In genomic region chr5:74063821-74064598, GRCh38 we compare ENCODE assay signal across 12 cellular contexts.
DNase-seq lines count a peak whose midpoint lies in the region; ATAC-seq, FAIRE-seq and TF ChIP-seq lines count a peak whose summit lies in the region.
"Had no signal": no experiment of that assay in that cellular context is flagged by ENCODE, and none has a peak within 500 bp of the region (broad histone marks: within the 10 kb centered on the region; RNA-seq: fewer than 3 reads in every experiment).

No MANE protein-coding gene starts in this region.

- no peak overlapping the region for H3K4me3 ChIP-seq in endothelial cell of umbilical vein (replicated peaks in 1 of 3; ENCODE audit: insufficient read depth in 1 of 3, low read depth in 1 of 3, low read length in 3 of 3)
- H3K4me3 ChIP-seq in trophoblast cell (ENCODE audit: low read depth, low read length): no peak overlapping the region
- no peak overlapping the region for H3K4me3 ChIP-seq in gastroesophageal sphincter
- no peak overlapping the region for H3K4me3 ChIP-seq in ovary
- H3K4me3 ChIP-seq: lung had no signal

- intact Hi-C loops in endothelial cell of umbilical vein (cut with micrococcal nuclease): no loop called here
- intact Hi-C loops in ovary (cut with DNase I): no loop called here

- H3K4me2 ChIP-seq in endothelial cell of umbilical vein (ENCODE audit: insufficient read depth, low read length) (peak overlapping the region; percentile 2), trophoblast cell (ENCODE audit: low read length) (no peak overlapping the region)

- H2BK120ac ChIP-seq in trophoblast cell (ENCODE audit: insufficient read depth, low read length, poor library complexity): no peak overlapping the region

- BruUV-seq in endothelial cell of umbilical vein (replicated peaks; lab: Mats Ljungman, UMichigan): no TSS peak

- no peak overlapping the region for H4K91ac ChIP-seq in trophoblast cell (ENCODE audit: low read depth, low read length)

- H3K4me1 ChIP-seq in endothelial cell of umbilical vein (ENCODE audit: control insufficient read depth, extremely low read depth, insufficient read depth, low read length): peaks cover 9% of the 10 kb centered on the region
- no peaks in the 10 kb centered on the region for H3K4me1 ChIP-seq in trophoblast cell (ENCODE audit: control insufficient read depth in 1 of 2, insufficient read depth in 2 of 2, low read length in 2 of 2)
- no peaks in the 10 kb centered on the region for H3K4me1 ChIP-seq in gastroesophageal sphincter
- peaks cover 15% of the 10 kb centered on the region for H3K4me1 ChIP-seq in ovary (ENCODE audit: insufficient read depth)

- CTCF ChIA-PET in endothelial cell of umbilical vein (lab: Charles Lee): interaction anchor here (0.8 to 1.4 kb wide), 2 partner anchors 9 to 19 kb away, joined by 3 to 4 read pairs; no protein-coding TSS in a partner anchor

- no peak for TF ChIP-seq EP300 in gastroesophageal sphincter (IDR thresholded peaks at IDR 0.05)
- no peak for TF ChIP-seq EP300 in ovary (IDR thresholded peaks at IDR 0.05)

- H3K14ac ChIP-seq in trophoblast cell (ENCODE audit: low read length): no peak overlapping the region

- H3K79me2 ChIP-seq in endothelial cell of umbilical vein (ENCODE audit: control insufficient read depth, insufficient read depth, low read length): no peaks in the 10 kb centered on the region
- H3K79me2 ChIP-seq in trophoblast cell (ENCODE audit: control insufficient read depth, insufficient read depth, low read length, poor library complexity): no peaks in the 10 kb centered on the region

- no peak for TF ChIP-seq CTCF in endothelial cell of umbilical vein (IDR thresholded peaks at IDR 0.05; ENCODE audit: extremely low read depth in 1 of 2, insufficient read depth in 1 of 2, low read depth in 1 of 2, low read length in 2 of 2)
- no peak for TF ChIP-seq CTCF in gastroesophageal sphincter (IDR thresholded peaks at IDR 0.05)
- no peak for TF ChIP-seq CTCF in GM13976 (IDR thresholded peaks at IDR 0.05; ENCODE audit: borderline replicate concordance, control extremely low read depth, extremely low read depth, insufficient read depth, missing control alignments)
- no peak for TF ChIP-seq CTCF in ovary (IDR thresholded peaks at IDR 0.05)

- dilution Hi-C loops in endothelial cell of umbilical vein (cut with MboI; ENCODE audit: extremely low pct_ligation_motif_present, low sequenced_read_pairs): no loop called here

- ATAC-seq in gastroesophageal sphincter: no peak
- ATAC-seq: sciatic nerve had no signal

- POLR2A ChIA-PET in endothelial cell of umbilical vein (lab: Charles Lee): no interaction called here

- H3K27me3 ChIP-seq in endothelial cell of umbilical vein (ENCODE audit: control insufficient read depth in 2 of 2, insufficient read depth in 2 of 2, low read length in 2 of 2): no peaks in the 10 kb centered on the region
- no peaks in the 10 kb centered on the region for H3K27me3 ChIP-seq in trophoblast cell (ENCODE audit: insufficient read depth, low read length)
- no peaks in the 10 kb centered on the region for H3K27me3 ChIP-seq in gastroesophageal sphincter
- no peaks in the 10 kb centered on the region for H3K27me3 ChIP-seq in ovary

- no peak overlapping the region for H2AK5ac ChIP-seq in trophoblast cell (ENCODE audit: low read length)

- no peak overlapping the region for H4K8ac ChIP-seq in trophoblast cell (ENCODE audit: low read depth, low read length)

- no peaks in the 10 kb centered on the region for H3K9me3 ChIP-seq in endothelial cell of umbilical vein (replicated peaks; ENCODE audit: control insufficient read depth, insufficient read depth, low read length)
- no peaks in the 10 kb centered on the region for H3K9me3 ChIP-seq in trophoblast cell (ENCODE audit: insufficient read depth, low read depth, low read length)
- no peaks in the 10 kb centered on the region for H3K9me3 ChIP-seq in gastroesophageal sphincter
- H3K9me3 ChIP-seq in ovary: no peaks in the 10 kb centered on the region

- peak; percentile 88 for FAIRE-seq in RCC 7860 (lab: Jason Lieb, UNC)
- FAIRE-seq in endothelial cell of umbilical vein (lab: Jason Lieb, UNC): no peak
- FAIRE-seq: G401.6 had no signal

- H2AFZ ChIP-seq in endothelial cell of umbilical vein (ENCODE audit: low read depth, low read length) (peak overlapping the region; percentile 40), trophoblast cell (ENCODE audit: insufficient read depth, low read length, poor library complexity) (no peak overlapping the region)

- no peaks in the 10 kb centered on the region for H3K9me1 ChIP-seq in endothelial cell of umbilical vein (replicated peaks; ENCODE audit: control insufficient read depth, extremely low read depth, insufficient read depth, low read length)

- H2BK5ac ChIP-seq in trophoblast cell (ENCODE audit: low read depth, low read length, poor library complexity): no peak overlapping the region

- H3K36me3 ChIP-seq in endothelial cell of umbilical vein (ENCODE audit: control insufficient read depth in 2 of 2, extremely low read depth in 1 of 2, insufficient read depth in 2 of 2, low read length in 2 of 2) (no peaks in the 10 kb centered on the region), trophoblast cell (ENCODE audit: control insufficient read depth in 1 of 2, insufficient read depth in 2 of 2, low read length in 2 of 2) (no peaks in the 10 kb centered on the region), gastroesophageal sphincter (no peaks in the 10 kb centered on the region), ovary (no peaks in the 10 kb centered on the region)

- in situ Hi-C loops in GM13976 (cut with MboI; ENCODE audit: low sequenced_read_pairs, unreplicated experiment): no loop called here

- H4K12ac ChIP-seq in trophoblast cell (ENCODE audit: low read depth, low read length): no peak overlapping the region

- H3K18ac ChIP-seq in trophoblast cell (ENCODE audit: low read length): no peak overlapping the region

- peaks cover 6% of the 10 kb centered on the region for H3K79me1 ChIP-seq in trophoblast cell (ENCODE audit: low read length)

- H3K27ac ChIP-seq in endothelial cell of umbilical vein (ENCODE audit: insufficient read depth, low read depth, low read length): no peak overlapping the region
- H3K27ac ChIP-seq in trophoblast cell (ENCODE audit: low read depth, low read length): no peak overlapping the region
- H3K27ac ChIP-seq in gastroesophageal sphincter: no peak overlapping the region
- no peak overlapping the region for H3K27ac ChIP-seq in caudate nucleus (ENCODE audit: low read depth, low read length)
- H3K27ac ChIP-seq in ovary: no peak overlapping the region

- H3K9ac ChIP-seq in endothelial cell of umbilical vein (replicated peaks; ENCODE audit: extremely low read depth, insufficient read depth, low read length) (no peak overlapping the region), trophoblast cell (ENCODE audit: low read length) (no peak overlapping the region)

- no peaks in the 10 kb centered on the region for H4K20me1 ChIP-seq in endothelial cell of umbilical vein (replicated peaks; ENCODE audit: control insufficient read depth, extremely low read depth, insufficient read depth, low read length)

- H2BK12ac ChIP-seq in trophoblast cell (ENCODE audit: low read length): no peak overlapping the region

- peak; percentile 91 for DNase-seq in H4 (ENCODE audit: low spot score)
- DNase-seq in RCC 7860 (ENCODE audit: low spot score): peak; percentile 83
- DNase-seq in endothelial cell of umbilical vein (ENCODE audit: low read depth, low spot score): peak; percentile 26
- peak; percentile 37 to 61 for DNase-seq in trophoblast cell
- DNase-seq in GM13976 (ENCODE audit: low spot score): no peak
- DNase-seq in caudate nucleus (lab: John Stamatoyannopoulos, UW): no peak
- DNase-seq in ovary: no peak
- DNase-seq: activated CD8-positive, alpha-beta memory T cell treated with anti-CD3 and anti-CD28 coated beads for 24 hours had no signal

- H3K23ac ChIP-seq in trophoblast cell (ENCODE audit: low read length): no peak overlapping the region

- no peak overlapping the region for H3K4ac ChIP-seq in trophoblast cell (ENCODE audit: low read depth, low read length)

- no CpG with 5 or more reads among the region's 3 CpGs for WGBS in trophoblast cell (ENCODE audit: extremely low coverage, insufficient coverage, insufficient read length)
- 75 to 82% methylated on average over 2 to 3 of the region's 3 CpGs for WGBS in gastroesophageal sphincter (ENCODE audit: low coverage in 1 of 2), 2 donors
- 14 to 45% (median 23%) methylated on average over 3 of the region's 3 CpGs for WGBS in ovary, 3 donors

- TF ChIP-seq POLR2A in endothelial cell of umbilical vein (IDR thresholded peaks at IDR 0.05; ENCODE audit: low read depth, low read length) (no peak), gastroesophageal sphincter (IDR thresholded peaks at IDR 0.05) (no peak), ovary (IDR thresholded peaks at IDR 0.05) (no peak)

TF ChIP-seq in endothelial cell of umbilical vein, 7 proteins besides CTCF, POLR2A, EP300 and RAD21:
- TF ChIP-seq, protein P1, sequence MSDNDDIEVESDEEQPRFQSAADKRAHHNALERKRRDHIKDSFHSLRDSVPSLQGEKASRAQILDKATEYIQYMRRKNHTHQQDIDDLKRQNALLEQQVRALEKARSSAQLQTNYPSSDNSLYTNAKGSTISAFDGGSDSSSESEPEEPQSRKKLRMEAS (IDR thresholded peaks at IDR 0.05; ENCODE audit: insufficient read depth, insufficient read length): no peak
- TF ChIP-seq FOS (IDR thresholded peaks at IDR 0.05; ENCODE audit: borderline replicate concordance, insufficient read depth, low read length): peak; percentile 81
- peak; percentile 51 for TF ChIP-seq GATA2 (IDR thresholded peaks at IDR 0.05; ENCODE audit: insufficient read depth, insufficient read length, low read depth, low read length)
- TF ChIP-seq EZH2 (IDR thresholded peaks at IDR 0.05; ENCODE audit: borderline replicate concordance, low read depth, low read length, severe bottlenecking): no peak

Comparison
In these comparisons a context has a peak if more than half of its experiments do, and no peak if none do; other contexts are left out.
1. DNase-seq: peak in H4 (single experiment), RCC 7860 (single experiment), endothelial cell of umbilical vein (single experiment) and trophoblast cell (2 of 2); none in GM13976 (single experiment), caudate nucleus (0 of 61) and ovary (0 of 5).